ENCODE assay signal across 15 cellular contexts in the genomic region with DNA sequence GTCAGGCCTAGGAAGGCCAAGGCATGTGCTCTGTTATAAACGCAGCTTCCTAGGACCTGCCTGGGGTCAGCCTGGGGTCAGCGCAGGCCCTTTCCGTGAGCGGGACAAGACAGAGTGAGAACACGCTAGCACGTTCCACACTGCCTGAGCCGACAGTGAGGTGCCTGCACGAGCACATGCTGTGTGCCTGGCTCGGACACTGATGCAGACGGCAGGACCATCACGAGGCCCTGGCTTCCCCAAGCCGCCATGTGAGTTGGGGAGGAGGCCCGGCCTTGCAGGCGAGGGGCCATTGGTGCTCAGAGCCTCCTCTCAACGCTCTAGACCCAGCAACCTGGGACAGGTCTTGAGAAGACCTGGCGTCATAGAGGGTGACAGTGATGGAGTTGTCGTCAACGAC. TPM values are rescaled to one million over a fixed set of nuclear protein-coding genes. Genes with fewer than 3 reads are reported as not detected.
DNase-seq lines count a peak whose midpoint lies in the region; ATAC-seq and TF ChIP-seq lines count a peak whose summit lies in the region.
"Had no signal": no experiment of that assay in that cellular context is flagged by ENCODE, and none has a peak within 500 bp of the region (broad histone marks: within the 10 kb centered on the region; RNA-seq: fewer than 3 reads in every experiment).

No MANE protein-coding gene starts in this region.

- TF ChIP-seq POLR2A in vagina (IDR thresholded peaks at IDR 0.05) (no peak), body of pancreas (IDR thresholded peaks at IDR 0.05) (no peak)

- TF ChIP-seq CTCF in natural killer cell (IDR thresholded peaks at IDR 0.05) = no peak
- no peak for TF ChIP-seq CTCF in vagina (IDR thresholded peaks at IDR 0.05)
- no peak for TF ChIP-seq CTCF in Calu3 (IDR thresholded peaks at IDR 0.05; ENCODE audit: unreplicated experiment)
- TF ChIP-seq CTCF in body of pancreas (IDR thresholded peaks at IDR 0.05) = no peak

- DNase-seq in natural killer cell treated with Interleukin-12 subunit alpha and Interleukin-12 subunit beta and Interleukin-15 and Interleukin-18, amount 100 ng/mL, for 72 hours (ENCODE audit: low spot score) = no peak
- no peak for DNase-seq in natural killer cell
- DNase-seq in activated naive CD8-positive, alpha-beta T cell treated with anti-CD3 and anti-CD28 coated beads, Interleukin-2, amount 50 U/mL, for 24 hours = no peak
- DNase-seq in vagina (ENCODE audit: extremely low spot score in 2 of 2) = no peak
- no peak for DNase-seq in Calu3
- no peak for DNase-seq in NCI-H2171 (lab: John Stamatoyannopoulos, UW)
- DNase-seq in body of pancreas = no peak
- DNase-seq: activated gamma-delta T cell, NCI-H1417, NCI-H526 had no signal

- no peaks in the 10 kb centered on the region for H3K9me3 Mint-ChIP-seq in natural killer cell treated with Interleukin-12 subunit alpha and Interleukin-12 subunit beta and Interleukin-15 and Interleukin-18, amount 100 ng/mL, for 72 hours
- H3K9me3 Mint-ChIP-seq in natural killer cell (no peaks in the 10 kb centered on the region), Calu3 (ENCODE audit: low read depth, unreplicated experiment) (no peaks in the 10 kb centered on the region)
- H3K9me3 Mint-ChIP-seq in activated naive CD8-positive, alpha-beta T cell treated with anti-CD3 and anti-CD28 coated beads, Interleukin-2, amount 50 U/mL, for 24 hours = no peaks in the 10 kb centered on the region

- H3K4me3 ChIP-seq in mesodermal cell (ENCODE audit: extremely low read depth, insufficient read depth, low read length, poor library complexity, severe bottlenecking) = no peak overlapping the region
- H3K4me3 ChIP-seq in vagina = no peak overlapping the region
- no peak overlapping the region for H3K4me3 ChIP-seq in body of pancreas

- no peaks in the 10 kb centered on the region for H3K27me3 ChIP-seq in vagina
- H3K27me3 ChIP-seq in body of pancreas = no peaks in the 10 kb centered on the region

- peaks cover 6% of the 10 kb centered on the region for H3K36me3 ChIP-seq in mesodermal cell (ENCODE audit: control insufficient read depth, insufficient read depth, low read length)
- peaks cover 0 to 31% of the 10 kb centered on the region in 2 donors for H3K36me3 ChIP-seq in vagina
- H3K36me3 ChIP-seq in body of pancreas (replicated peaks in 1 of 2; ENCODE audit: insufficient read depth in 1 of 2, low read depth in 2 of 2) = no peaks in the 10 kb centered on the region

- CTCF ChIA-PET in Calu3 (lab: Charles Lee) = no interaction called here

- intact Hi-C loops in natural killer cell (cut with micrococcal nuclease) (no loop called here), vagina (cut with DNase I) (loop anchor here (10.0 kb wide), 1 partner anchor 48 kb away; the partner anchor contains the start of gene TELO2), Calu3 (cut with micrococcal nuclease; ENCODE audit: unreplicated experiment) (no loop called here), body of pancreas (cut with DNase I) (no loop called here)

- no TSS peak for BruUV-seq in Calu3 (replicated peaks; lab: Mats Ljungman, UMichigan)

- H3K36me3 Mint-ChIP-seq in natural killer cell treated with Interleukin-12 subunit alpha and Interleukin-12 subunit beta and Interleukin-15 and Interleukin-18, amount 100 ng/mL, for 72 hours = no peaks in the 10 kb centered on the region
- no peaks in the 10 kb centered on the region for H3K36me3 Mint-ChIP-seq in natural killer cell
- H3K36me3 Mint-ChIP-seq in activated naive CD8-positive, alpha-beta T cell treated with anti-CD3 and anti-CD28 coated beads, Interleukin-2, amount 50 U/mL, for 24 hours (ENCODE audit: low read depth) = peaks cover 12% of the 10 kb centered on the region
- H3K36me3 Mint-ChIP-seq in Calu3 (ENCODE audit: insufficient read depth, unreplicated experiment) = no peaks in the 10 kb centered on the region

- H3K4me1 Mint-ChIP-seq in natural killer cell treated with Interleukin-12 subunit alpha and Interleukin-12 subunit beta and Interleukin-15 and Interleukin-18, amount 100 ng/mL, for 72 hours (ENCODE audit: low read depth in 2 of 2) = peaks cover 13 to 16% of the 10 kb centered on the region in 2 donors
- peaks cover 18 to 21% of the 10 kb centered on the region in 2 donors for H3K4me1 Mint-ChIP-seq in natural killer cell
- H3K4me1 Mint-ChIP-seq in activated naive CD8-positive, alpha-beta T cell treated with anti-CD3 and anti-CD28 coated beads, Interleukin-2, amount 50 U/mL, for 24 hours = peaks cover 76% of the 10 kb centered on the region
- H3K4me1 Mint-ChIP-seq in Calu3 (ENCODE audit: low read depth, unreplicated experiment) = peaks cover 9% of the 10 kb centered on the region

- H3K9me3 ChIP-seq in mesodermal cell (ENCODE audit: control insufficient read depth, low read length) = no peaks in the 10 kb centered on the region
- H3K9me3 ChIP-seq in vagina = no peaks in the 10 kb centered on the region
- no peaks in the 10 kb centered on the region for H3K9me3 ChIP-seq in body of pancreas

- no peak overlapping the region for H3K4me3 Mint-ChIP-seq in natural killer cell treated with Interleukin-12 subunit alpha and Interleukin-12 subunit beta and Interleukin-15 and Interleukin-18, amount 100 ng/mL, for 72 hours
- H3K4me3 Mint-ChIP-seq in natural killer cell (no peak overlapping the region), Calu3 (ENCODE audit: low read depth, unreplicated experiment) (no peak overlapping the region)
- no peak overlapping the region for H3K4me3 Mint-ChIP-seq in activated naive CD8-positive, alpha-beta T cell treated with anti-CD3 and anti-CD28 coated beads, Interleukin-2, amount 50 U/mL, for 24 hours

- H3K4me1 ChIP-seq in mesodermal cell (ENCODE audit: control insufficient read depth, insufficient read depth, low read length, poor library complexity, severe bottlenecking) = peaks cover 28% of the 10 kb centered on the region
- peaks cover 76% of the 10 kb centered on the region for H3K4me1 ChIP-seq in vagina
- no peaks in the 10 kb centered on the region for H3K4me1 ChIP-seq in body of pancreas

- WGBS in mesodermal cell (ENCODE audit: insufficient coverage in 2 of 2), 2 experiments = 96 to 98% methylated on average over 16 to 18 of the region's 18 CpGs
- WGBS in body of pancreas, 2 donors = 85 to 92% methylated on average over 12 to 18 of the region's 18 CpGs

- ATAC-seq in natural killer cell treated with Interleukin-12 subunit alpha and Interleukin-12 subunit beta and Interleukin-15 and Interleukin-18, amount 100 ng/mL, for 72 hours = no peak
- ATAC-seq in natural killer cell (no peak), body of pancreas (no peak)
- no peak for ATAC-seq in activated naive CD8-positive, alpha-beta T cell treated with anti-CD3 and anti-CD28 coated beads, Interleukin-2, amount 50 U/mL, for 24 hours

- H3K27me3 Mint-ChIP-seq in natural killer cell treated with Interleukin-12 subunit alpha and Interleukin-12 subunit beta and Interleukin-15 and Interleukin-18, amount 100 ng/mL, for 72 hours = no peaks in the 10 kb centered on the region
- H3K27me3 Mint-ChIP-seq in natural killer cell (ENCODE audit: low read depth in 2 of 2) (no peaks in the 10 kb centered on the region), Calu3 (ENCODE audit: unreplicated experiment) (no peaks in the 10 kb centered on the region)
- H3K27me3 Mint-ChIP-seq in activated naive CD8-positive, alpha-beta T cell treated with anti-CD3 and anti-CD28 coated beads, Interleukin-2, amount 50 U/mL, for 24 hours = no peaks in the 10 kb centered on the region

- peak overlapping the region; percentile 85 to 95 for H3K27ac Mint-ChIP-seq in natural killer cell treated with Interleukin-12 subunit alpha and Interleukin-12 subunit beta and Interleukin-15 and Interleukin-18, amount 100 ng/mL, for 72 hours
- H3K27ac Mint-ChIP-seq in natural killer cell (no peak overlapping the region), Calu3 (ENCODE audit: unreplicated experiment) (no peak overlapping the region)
- H3K27ac Mint-ChIP-seq in activated naive CD8-positive, alpha-beta T cell treated with anti-CD3 and anti-CD28 coated beads, Interleukin-2, amount 50 U/mL, for 24 hours = peak overlapping the region; percentile 98

- H3K27ac ChIP-seq in mesodermal cell (ENCODE audit: low read depth, low read length, severe bottlenecking) (peak overlapping the region; percentile 53), vagina (peak overlapping the region; percentile 56), body of pancreas (peak overlapping the region in 2 of 4 donors; percentile 55 to 65)
- H3K27ac ChIP-seq: C4-2B, VCaP had no signal

RNA-seq across cellular contexts. Expression of gene TMEM204, which starts 9.1 kb away (rescaled TPM):
- total RNA-seq in natural killer cell treated with Interleukin-12 subunit alpha and Interleukin-12 subunit beta and Interleukin-15 and Interleukin-18, amount 100 ng/mL, for 72 hours = 10 to 100 TPM in 1 of 2 donors, 1 to 10 TPM in 1; 2.8 to 10.7 TPM
- total RNA-seq in natural killer cell = 10 to 100 TPM in 1 of 3 donors, 1 to 10 TPM in 2; 3.3 to 14.1 (median 7.8) TPM
- 16.4 TPM for polyA plus RNA-seq in mesodermal cell (2013, experiment 1 of 2)
- 10.3 TPM for polyA plus RNA-seq in mesodermal cell (2013, experiment 2 of 2)
- 33.1 TPM for total RNA-seq in vagina
- not detected in 2 replicates for total RNA-seq in Calu3 (2022)
- total RNA-seq in body of pancreas = 10 to 100 TPM; 23.6 to 25.1 TPM

RNA-seq across cellular contexts. Expression of gene TELO2, which starts 49.4 kb away (rescaled TPM):
- total RNA-seq in natural killer cell treated with Interleukin-12 subunit alpha and Interleukin-12 subunit beta and Interleukin-15 and Interleukin-18, amount 100 ng/mL, for 72 hours = 100 to 1,000 TPM in 1 of 2 donors, 10 to 100 TPM in 1; 55.5 to 156 TPM
- total RNA-seq in natural killer cell (10 to 100 TPM; 45.5 to 50.0 (median 46.5) TPM), vagina (23.8 TPM), Calu3 (2022) (84.9 and 85.4 TPM in 2 replicates), body of pancreas (10 to 100 TPM; 25.4 to 76.5 TPM)
- 34.4 TPM for polyA plus RNA-seq in mesodermal cell (2013, experiment 1 of 2)
- 23.8 TPM for polyA plus RNA-seq in mesodermal cell (2013, experiment 2 of 2)

RNA-seq across cellular contexts. Expression of gene PTX4, which starts 53.8 kb away (rescaled TPM):
- under 1 TPM in 1 of 2 donors, not detected in 1; 0.39 TPM for total RNA-seq in natural killer cell treated with Interleukin-12 subunit alpha and Interleukin-12 subunit beta and Interleukin-15 and Interleukin-18, amount 100 ng/mL, for 72 hours
- under 1 TPM in 1 of 3 donors, not detected in 2; 0.31 TPM for total RNA-seq in natural killer cell
- not detected for polyA plus RNA-seq in mesodermal cell (2013, experiment 1 of 2)
- polyA plus RNA-seq in mesodermal cell (2013, experiment 2 of 2) = not detected
- total RNA-seq in vagina = not detected
- not detected in 2 replicates for total RNA-seq in Calu3 (2022)
- not detected for total RNA-seq in body of pancreas
- total RNA-seq: omental fat pad had no signal
- polyA plus RNA-seq: keratinocyte had no signal

Comparison
In these comparisons a context has a peak if more than half of its experiments do, and no peak if none do; other contexts are left out.
1. H3K27ac Mint-ChIP-seq: peak in natural killer cell treated with Interleukin-12 subunit alpha and Interleukin-12 subunit beta and Interleukin-15 and Interleukin-18, amount 100 ng/mL, for 72 hours (2 of 2) and activated naive CD8-positive, alpha-beta T cell treated with anti-CD3 and anti-CD28 coated beads, Interleukin-2, amount 50 U/mL, for 24 hours (single experiment); none in natural killer cell (0 of 2) and Calu3 (single experiment).